Comparison of ENCODE assay signal across 8 cellular contexts in the genomic region with DNA sequence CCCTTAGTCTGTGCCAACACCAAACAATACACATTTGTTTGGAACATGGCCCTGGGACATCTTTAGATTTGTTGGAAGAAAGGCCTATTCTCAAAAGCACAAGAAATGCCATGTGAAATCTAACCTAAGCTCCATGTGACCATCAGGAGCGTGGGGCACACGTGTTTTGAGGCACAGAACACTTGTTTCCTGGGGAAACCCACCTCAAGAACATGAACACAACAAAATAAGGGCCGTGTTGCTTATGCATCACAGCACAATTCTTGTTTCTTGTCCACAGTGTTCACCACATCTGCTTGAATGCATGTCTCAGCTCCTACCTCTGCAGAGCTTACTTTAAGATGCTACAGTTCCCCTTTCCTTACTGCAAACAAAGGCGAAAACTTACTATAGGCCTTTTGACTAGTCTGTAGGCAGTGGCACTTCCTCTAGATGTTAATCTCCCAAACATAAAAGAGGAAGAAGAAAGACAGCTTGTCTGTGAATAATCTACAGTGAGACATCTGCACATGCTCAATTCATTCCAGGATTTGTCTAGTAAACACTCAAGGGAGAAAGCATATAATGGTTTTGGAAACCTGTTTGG.
DNase-seq lines count a peak whose midpoint lies in the region; ATAC-seq lines count a peak whose summit lies in the region.

No MANE protein-coding gene starts in this region.

- no peaks in the 10 kb centered on the region for H3K36me3 ChIP-seq in effector memory CD4-positive, alpha-beta T cell (ENCODE audit: control insufficient read depth, insufficient read depth, low read length)

- H3K4me1 ChIP-seq in effector memory CD4-positive, alpha-beta T cell (ENCODE audit: control insufficient read depth, insufficient read depth, low read length, poor library complexity, severe bottlenecking), result peaks cover 27% of the 10 kb centered on the region

- H3K27ac ChIP-seq in effector memory CD4-positive, alpha-beta T cell (ENCODE audit: insufficient read depth, low read length, poor library complexity, severe bottlenecking), result peak overlapping the region; percentile 48

- no peak overlapping the region for H3K4me3 ChIP-seq in effector memory CD4-positive, alpha-beta T cell (ENCODE audit: insufficient read depth, low read depth, low read length, poor library complexity, severe bottlenecking)

- DNase-seq in AML-193 (lab: John Stamatoyannopoulos, UW) (peak; percentile 95), NCI-H69 (lab: John Stamatoyannopoulos, UW) (peak; percentile 3), NCI-H2107 treated with DMSO at 0.1 percent for 48 hours (lab: John Stamatoyannopoulos, UW; ENCODE audit: unreplicated experiment) (no peak), RKO (ENCODE audit: low spot score) (no peak), NCI-H2171 (lab: John Stamatoyannopoulos, UW) (no peak)
- DNase-seq in effector memory CD4-positive, alpha-beta T cell, result peak in 1 of 3 donors; percentile 12

- no peaks in the 10 kb centered on the region for H3K9me3 ChIP-seq in effector memory CD4-positive, alpha-beta T cell (ENCODE audit: control insufficient read depth, low read length)

- peak; percentile 91 for ATAC-seq in GM18519 (IDR thresholded peaks at IDR 0.05; ENCODE audit: low FRiP score, unreplicated experiment)
- ATAC-seq in HG02973 (IDR thresholded peaks at IDR 0.05; ENCODE audit: unreplicated experiment), result peak; percentile 95

- no peaks in the 10 kb centered on the region for H3K27me3 ChIP-seq in effector memory CD4-positive, alpha-beta T cell (replicated peaks; ENCODE audit: control insufficient read depth, insufficient read depth, low read length, poor library complexity, severe bottlenecking)

Comparison
In these comparisons a context has a peak if more than half of its experiments do, and no peak if none do; other contexts are left out.
1. DNase-seq: peak in AML-193 (2 of 2) and NCI-H69 (single experiment); none in NCI-H2107 treated with DMSO at 0.1 percent for 48 hours (single experiment), RKO (single experiment) and NCI-H2171 (single experiment).